Comparison of ENCODE assay signal across 1 cellular context in genomic region chr6:134174790-134175531, GRCh38.
A peak's percentile ranks its signal among the peaks of the same experiment; 100 is the strongest.
TF ChIP-seq lines count a peak whose summit lies in the region.

No MANE protein-coding gene starts in this region.

TF ChIP-seq in HepG2, 621 proteins besides CTCF, POLR2A, EP300 and RAD21 (continued from another document and continues in another):
- TF ChIP-seq HNRNPLL (IDR thresholded peaks at IDR 0.05; ENCODE audit: low read depth, low read length, poor library complexity, severe bottlenecking) (peak; percentile 97), SALL2 (CRISPR knock-in tag; IDR thresholded peaks at IDR 0.05) (peak; percentile 89), ZNF280B (CRISPR knock-in tag; IDR thresholded peaks at IDR 0.05; ENCODE audit: borderline replicate concordance) (0 out of 2 replicates have a peak, but pooled peaks have one; percentile 11), KLF11 (CRISPR knock-in tag; IDR thresholded peaks at IDR 0.05) (peak; percentile 86; the same call in 1 of the 2 replicates), RARG (CRISPR knock-in tag; IDR thresholded peaks at IDR 0.05; ENCODE audit: low read depth) (peak; percentile 32; the same call in 1 of the 2 replicates), ZNF7 (CRISPR knock-in tag; IDR thresholded peaks at IDR 0.05) (0 out of 2 replicates have a peak, but pooled peaks have one; percentile 6), CCDC6 (CRISPR knock-in tag; IDR thresholded peaks at IDR 0.05) (peak; percentile 74), GLI4 (CRISPR knock-in tag; IDR thresholded peaks at IDR 0.05; ENCODE audit: borderline replicate concordance) (no peak), GATA4 (IDR thresholded peaks at IDR 0.05; ENCODE audit: borderline replicate concordance, low read depth) (peak; percentile 91), HMGXB4 (CRISPR knock-in tag; IDR thresholded peaks at IDR 0.05; ENCODE audit: borderline replicate concordance in 1 of 2, low read depth in 1 of 2) (peak; percentile 61 to 88; a peak in 3 of 4 replicates), ZNF557 (CRISPR knock-in tag; IDR thresholded peaks at IDR 0.05) (peak; percentile 50; the same call in 1 of the 2 replicates), TFDP2 (CRISPR knock-in tag; IDR thresholded peaks at IDR 0.05) (peak; percentile 76), YEATS4 (CRISPR knock-in tag; IDR thresholded peaks at IDR 0.05; ENCODE audit: borderline replicate concordance) (peak; percentile 61; the same call in 1 of the 2 replicates), NKX3-1 (CRISPR knock-in tag; IDR thresholded peaks at IDR 0.05) (0 out of 2 replicates have a peak, but pooled peaks have one; percentile 68), TCF7 (IDR thresholded peaks at IDR 0.05; ENCODE audit: low read depth) (0 out of 2 replicates have a peak, but pooled peaks have one; percentile 16), CSRNP1 (CRISPR knock-in tag; IDR thresholded peaks at IDR 0.05) (0 out of 2 replicates have a peak, but pooled peaks have one; percentile 28), NR2F2 (IDR thresholded peaks at IDR 0.05; ENCODE audit: borderline replicate concordance, low read depth) (no peak), ZZZ3 (CRISPR knock-in tag; IDR thresholded peaks at IDR 0.05; ENCODE audit: borderline replicate concordance) (no peak), ZBTB26 (CRISPR knock-in tag; IDR thresholded peaks at IDR 0.05; ENCODE audit: borderline replicate concordance) (0 out of 2 replicates have a peak, but pooled peaks have one; percentile 10), HES4 (CRISPR knock-in tag; IDR thresholded peaks at IDR 0.05; ENCODE audit: borderline replicate concordance) (peak; percentile 39), ZMYM3 (CRISPR knock-in tag; IDR thresholded peaks at IDR 0.05) (no peak), MEIS1 (CRISPR knock-in tag; IDR thresholded peaks at IDR 0.05; ENCODE audit: borderline replicate concordance) (0 out of 2 replicates have a peak, but pooled peaks have one; percentile 43), ZNF331 (CRISPR knock-in tag; IDR thresholded peaks at IDR 0.05) (peak; percentile 94), MED13 (CRISPR knock-in tag; IDR thresholded peaks at IDR 0.05) (peak; percentile 41; the same call in 1 of the 2 replicates), ZNF629 (CRISPR knock-in tag; conservative IDR thresholded peaks at IDR 0.05) (peak; percentile 84), ZNF83 (CRISPR knock-in tag; IDR thresholded peaks at IDR 0.05; ENCODE audit: borderline replicate concordance) (no peak; the same call in 1 of the 2 replicates), ELF4 (CRISPR knock-in tag; IDR thresholded peaks at IDR 0.05; ENCODE audit: borderline replicate concordance) (no peak), JUND (CRISPR knock-in tag; IDR thresholded peaks at IDR 0.05) (0 out of 2 replicates have a peak, but pooled peaks have one; percentile 21), ZNF484 (CRISPR knock-in tag; IDR thresholded peaks at IDR 0.05; ENCODE audit: borderline replicate concordance, low read depth) (no peak), HMGXB3 (CRISPR knock-in tag; IDR thresholded peaks at IDR 0.05; ENCODE audit: borderline replicate concordance) (peak; percentile 72; the same call in 1 of the 2 replicates), ZNF720 (CRISPR knock-in tag; IDR thresholded peaks at IDR 0.05) (no peak), FOSL1 (CRISPR knock-in tag; IDR thresholded peaks at IDR 0.05; ENCODE audit: borderline replicate concordance) (no peak), PHB2 (IDR thresholded peaks at IDR 0.05; ENCODE audit: partially characterized antibody) (no peak), REPIN1 (CRISPR knock-in tag; IDR thresholded peaks at IDR 0.05; ENCODE audit: borderline replicate concordance, low read depth) (peak; percentile 86), ZNF790 (CRISPR knock-in tag; IDR thresholded peaks at IDR 0.05; ENCODE audit: borderline replicate concordance) (peak; percentile 71; the same call in 1 of the 2 replicates), MAF1 (CRISPR knock-in tag; IDR thresholded peaks at IDR 0.05; ENCODE audit: borderline replicate concordance) (no peak; the same call in 1 of the 2 replicates), HDAC6 (IDR thresholded peaks at IDR 0.05; ENCODE audit: low read depth, low read length) (0 out of 2 replicates have a peak, but pooled peaks have one; percentile 73)
- TF ChIP-seq, protein P1, sequence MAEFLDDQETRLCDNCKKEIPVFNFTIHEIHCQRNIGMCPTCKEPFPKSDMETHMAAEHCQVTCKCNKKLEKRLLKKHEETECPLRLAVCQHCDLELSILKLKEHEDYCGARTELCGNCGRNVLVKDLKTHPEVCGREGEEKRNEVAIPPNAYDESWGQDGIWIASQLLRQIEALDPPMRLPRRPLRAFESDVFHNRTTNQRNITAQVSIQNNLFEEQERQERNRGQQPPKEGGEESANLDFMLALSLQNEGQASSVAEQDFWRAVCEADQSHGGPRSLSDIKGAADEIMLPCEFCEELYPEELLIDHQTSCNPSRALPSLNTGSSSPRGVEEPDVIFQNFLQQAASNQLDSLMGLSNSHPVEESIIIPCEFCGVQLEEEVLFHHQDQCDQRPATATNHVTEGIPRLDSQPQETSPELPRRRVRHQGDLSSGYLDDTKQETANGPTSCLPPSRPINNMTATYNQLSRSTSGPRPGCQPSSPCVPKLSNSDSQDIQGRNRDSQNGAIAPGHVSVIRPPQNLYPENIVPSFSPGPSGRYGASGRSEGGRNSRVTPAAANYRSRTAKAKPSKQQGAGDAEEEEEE (CRISPR knock-in tag; IDR thresholded peaks at IDR 0.05; ENCODE audit: borderline replicate concordance): no peak
- TF ChIP-seq, protein P2, sequence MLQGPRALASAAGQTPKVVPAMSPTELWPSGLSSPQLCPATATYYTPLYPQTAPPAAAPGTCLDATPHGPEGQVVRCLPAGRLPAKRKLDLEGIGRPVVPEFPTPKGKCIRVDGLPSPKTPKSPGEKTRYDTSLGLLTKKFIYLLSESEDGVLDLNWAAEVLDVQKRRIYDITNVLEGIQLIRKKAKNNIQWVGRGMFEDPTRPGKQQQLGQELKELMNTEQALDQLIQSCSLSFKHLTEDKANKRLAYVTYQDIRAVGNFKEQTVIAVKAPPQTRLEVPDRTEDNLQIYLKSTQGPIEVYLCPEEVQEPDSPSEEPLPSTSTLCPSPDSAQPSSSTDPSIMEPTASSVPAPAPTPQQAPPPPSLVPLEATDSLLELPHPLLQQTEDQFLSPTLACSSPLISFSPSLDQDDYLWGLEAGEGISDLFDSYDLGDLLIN (CRISPR knock-in tag; IDR thresholded peaks at IDR 0.05; ENCODE audit: borderline replicate concordance): 0 out of 2 replicates have a peak, but pooled peaks have one; percentile 75
- TF ChIP-seq, protein P3, sequence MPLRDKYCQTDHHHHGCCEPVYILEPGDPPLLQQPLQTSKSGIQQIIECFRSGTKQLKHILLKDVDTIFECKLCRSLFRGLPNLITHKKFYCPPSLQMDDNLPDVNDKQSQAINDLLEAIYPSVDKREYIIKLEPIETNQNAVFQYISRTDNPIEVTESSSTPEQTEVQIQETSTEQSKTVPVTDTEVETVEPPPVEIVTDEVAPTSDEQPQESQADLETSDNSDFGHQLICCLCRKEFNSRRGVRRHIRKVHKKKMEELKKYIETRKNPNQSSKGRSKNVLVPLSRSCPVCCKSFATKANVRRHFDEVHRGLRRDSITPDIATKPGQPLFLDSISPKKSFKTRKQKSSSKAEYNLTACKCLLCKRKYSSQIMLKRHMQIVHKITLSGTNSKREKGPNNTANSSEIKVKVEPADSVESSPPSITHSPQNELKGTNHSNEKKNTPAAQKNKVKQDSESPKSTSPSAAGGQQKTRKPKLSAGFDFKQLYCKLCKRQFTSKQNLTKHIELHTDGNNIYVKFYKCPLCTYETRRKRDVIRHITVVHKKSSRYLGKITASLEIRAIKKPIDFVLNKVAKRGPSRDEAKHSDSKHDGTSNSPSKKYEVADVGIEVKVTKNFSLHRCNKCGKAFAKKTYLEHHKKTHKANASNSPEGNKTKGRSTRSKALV (CRISPR knock-in tag; IDR thresholded peaks at IDR 0.05): peak; percentile 94
- TF ChIP-seq, protein P4, sequence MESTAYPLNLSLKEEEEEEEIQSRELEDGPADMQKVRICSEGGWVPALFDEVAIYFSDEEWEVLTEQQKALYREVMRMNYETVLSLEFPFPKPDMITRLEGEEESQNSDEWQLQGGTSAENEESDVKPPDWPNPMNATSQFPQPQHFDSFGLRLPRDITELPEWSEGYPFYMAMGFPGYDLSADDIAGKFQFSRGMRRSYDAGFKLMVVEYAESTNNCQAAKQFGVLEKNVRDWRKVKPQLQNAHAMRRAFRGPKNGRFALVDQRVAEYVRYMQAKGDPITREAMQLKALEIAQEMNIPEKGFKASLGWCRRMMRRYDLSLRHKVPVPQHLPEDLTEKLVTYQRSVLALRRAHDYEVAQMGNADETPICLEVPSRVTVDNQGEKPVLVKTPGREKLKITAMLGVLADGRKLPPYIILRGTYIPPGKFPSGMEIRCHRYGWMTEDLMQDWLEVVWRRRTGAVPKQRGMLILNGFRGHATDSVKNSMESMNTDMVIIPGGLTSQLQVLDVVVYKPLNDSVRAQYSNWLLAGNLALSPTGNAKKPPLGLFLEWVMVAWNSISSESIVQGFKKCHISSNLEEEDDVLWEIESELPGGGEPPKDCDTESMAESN (CRISPR knock-in tag; conservative IDR thresholded peaks at IDR 0.05): peak; percentile 52; the same call in 1 of the 2 replicates
